In the genomic region with DNA sequence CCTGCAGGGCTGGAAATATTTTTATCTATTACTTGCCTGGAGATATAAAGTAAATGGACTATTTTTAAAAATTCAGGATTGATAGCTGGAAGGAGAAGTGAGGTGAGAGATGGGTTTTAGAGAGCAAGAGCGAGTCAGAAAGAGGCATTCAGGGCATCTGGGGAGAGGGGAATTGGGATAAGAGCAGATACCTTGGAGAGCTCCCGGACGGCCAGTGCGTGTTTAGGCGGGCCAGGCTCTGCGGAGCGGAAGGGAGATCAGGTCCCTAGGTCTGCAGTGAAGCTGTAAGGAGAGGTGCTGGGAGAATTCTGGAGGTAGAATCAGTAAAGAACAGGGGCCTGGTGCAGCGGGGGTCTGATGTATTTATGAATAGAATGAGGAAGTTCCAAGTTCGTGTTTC, we compare ENCODE assay signal across 1 cellular context.
TF ChIP-seq lines count a peak whose summit lies in the region.

No MANE protein-coding gene starts in this region.

TF ChIP-seq in HepG2, 621 proteins besides CTCF, POLR2A, EP300 and RAD21 (continued from another document):
- TF ChIP-seq ZNF18 (CRISPR knock-in tag; IDR thresholded peaks at IDR 0.05; ENCODE audit: insufficient replicate concordance) (no peak), PPARG (CRISPR knock-in tag; conservative IDR thresholded peaks at IDR 0.05) (peak; percentile 44; the same call in 1 of the 2 replicates), ZNF7 (CRISPR knock-in tag; IDR thresholded peaks at IDR 0.05) (peak; percentile 27; the same call in 1 of the 2 replicates), GATAD1 (CRISPR knock-in tag; IDR thresholded peaks at IDR 0.05) (peak; percentile 42; the same call in 1 of the 2 replicates), ZNF800 (CRISPR knock-in tag; IDR thresholded peaks at IDR 0.05) (no peak), HIVEP1 (CRISPR knock-in tag; IDR thresholded peaks at IDR 0.05) (no peak), PLRG1 (conservative IDR thresholded peaks at IDR 0.05) (no peak), ZNF557 (CRISPR knock-in tag; IDR thresholded peaks at IDR 0.05) (peak; percentile 85; the same call in 1 of the 2 replicates), THAP11 (CRISPR knock-in tag; IDR thresholded peaks at IDR 0.05) (0 out of 2 replicates have a peak, but pooled peaks have one; percentile 37), ARID5B (CRISPR knock-in tag; IDR thresholded peaks at IDR 0.05) (0 out of 2 replicates have a peak, but pooled peaks have one; percentile 10), ZNF598 (CRISPR knock-in tag; IDR thresholded peaks at IDR 0.05; ENCODE audit: borderline replicate concordance) (no peak), HOXA9 (CRISPR knock-in tag; IDR thresholded peaks at IDR 0.05; ENCODE audit: borderline replicate concordance) (0 out of 2 replicates have a peak, but pooled peaks have one; percentile 42), SNRNP70 (IDR thresholded peaks at IDR 0.05; ENCODE audit: low read depth, low read length) (no peak), MED1 (CRISPR knock-in tag; IDR thresholded peaks at IDR 0.05) (0 out of 2 replicates have a peak, but pooled peaks have one; percentile 21), TRAFD1 (CRISPR knock-in tag; IDR thresholded peaks at IDR 0.05; ENCODE audit: borderline replicate concordance) (no peak), NR2C2 (CRISPR knock-in tag; IDR thresholded peaks at IDR 0.05; ENCODE audit: borderline replicate concordance) (no peak), ISL2 (CRISPR knock-in tag; IDR thresholded peaks at IDR 0.05) (peak; percentile 53; the same call in 1 of the 2 replicates), ZNF124 (CRISPR knock-in tag; IDR thresholded peaks at IDR 0.05) (no peak), SOX5 (CRISPR knock-in tag; IDR thresholded peaks at IDR 0.05; ENCODE audit: borderline replicate concordance) (no peak), ZNF335 (CRISPR knock-in tag; IDR thresholded peaks at IDR 0.05) (no peak), ZNF773 (CRISPR knock-in tag; IDR thresholded peaks at IDR 0.05; ENCODE audit: borderline replicate concordance) (peak; percentile 91)
- TF ChIP-seq, protein P1, sequence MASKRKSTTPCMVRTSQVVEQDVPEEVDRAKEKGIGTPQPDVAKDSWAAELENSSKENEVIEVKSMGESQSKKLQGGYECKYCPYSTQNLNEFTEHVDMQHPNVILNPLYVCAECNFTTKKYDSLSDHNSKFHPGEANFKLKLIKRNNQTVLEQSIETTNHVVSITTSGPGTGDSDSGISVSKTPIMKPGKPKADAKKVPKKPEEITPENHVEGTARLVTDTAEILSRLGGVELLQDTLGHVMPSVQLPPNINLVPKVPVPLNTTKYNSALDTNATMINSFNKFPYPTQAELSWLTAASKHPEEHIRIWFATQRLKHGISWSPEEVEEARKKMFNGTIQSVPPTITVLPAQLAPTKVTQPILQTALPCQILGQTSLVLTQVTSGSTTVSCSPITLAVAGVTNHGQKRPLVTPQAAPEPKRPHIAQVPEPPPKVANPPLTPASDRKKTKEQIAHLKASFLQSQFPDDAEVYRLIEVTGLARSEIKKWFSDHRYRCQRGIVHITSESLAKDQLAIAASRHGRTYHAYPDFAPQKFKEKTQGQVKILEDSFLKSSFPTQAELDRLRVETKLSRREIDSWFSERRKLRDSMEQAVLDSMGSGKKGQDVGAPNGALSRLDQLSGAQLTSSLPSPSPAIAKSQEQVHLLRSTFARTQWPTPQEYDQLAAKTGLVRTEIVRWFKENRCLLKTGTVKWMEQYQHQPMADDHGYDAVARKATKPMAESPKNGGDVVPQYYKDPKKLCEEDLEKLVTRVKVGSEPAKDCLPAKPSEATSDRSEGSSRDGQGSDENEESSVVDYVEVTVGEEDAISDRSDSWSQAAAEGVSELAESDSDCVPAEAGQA (IDR thresholded peaks at IDR 0.05; ENCODE audit: low read depth) = no peak
- TF ChIP-seq, protein P1 (CRISPR knock-in tag; IDR thresholded peaks at IDR 0.05; ENCODE audit: borderline replicate concordance) = 0 out of 2 replicates have a peak, but pooled peaks have one; percentile 34
- TF ChIP-seq, protein P2, sequence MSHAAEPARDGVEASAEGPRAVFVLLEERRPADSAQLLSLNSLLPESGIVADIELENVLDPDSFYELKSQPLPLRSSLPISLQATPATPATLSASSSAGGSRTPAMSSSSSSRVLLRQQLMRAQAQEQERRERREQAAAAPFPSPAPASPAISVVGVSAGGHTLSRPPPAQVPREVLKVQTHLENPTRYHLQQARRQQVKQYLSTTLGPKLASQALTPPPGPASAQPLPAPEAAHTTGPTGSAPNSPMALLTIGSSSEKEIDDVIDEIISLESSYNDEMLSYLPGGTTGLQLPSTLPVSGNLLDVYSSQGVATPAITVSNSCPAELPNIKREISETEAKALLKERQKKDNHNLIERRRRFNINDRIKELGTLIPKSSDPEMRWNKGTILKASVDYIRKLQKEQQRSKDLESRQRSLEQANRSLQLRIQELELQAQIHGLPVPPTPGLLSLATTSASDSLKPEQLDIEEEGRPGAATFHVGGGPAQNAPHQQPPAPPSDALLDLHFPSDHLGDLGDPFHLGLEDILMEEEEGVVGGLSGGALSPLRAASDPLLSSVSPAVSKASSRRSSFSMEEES (CRISPR knock-in tag; IDR thresholded peaks at IDR 0.05) = peak; percentile 53; the same call in 1 of the 2 replicates
